Comparison of ENCODE assay signal across 8 cellular contexts in genomic region chr20:23361108-23361650, GRCh38. TPM values are rescaled to one million over a fixed set of nuclear protein-coding genes. Genes with fewer than 3 reads are reported as not detected.
DNase-seq lines count a peak whose midpoint lies in the region; ATAC-seq and TF ChIP-seq lines count a peak whose summit lies in the region.

No MANE protein-coding gene starts in this region.

- H3K36me3 Mint-ChIP-seq in stimulated activated effector memory CD8-positive, alpha-beta T cell treated with anti-CD3 and anti-CD28 coated beads, Interleukin-12 subunit alpha, Interleukin-12 subunit beta, amount 100 ng/mL, for 72 hours = peaks cover 57% of the 10 kb centered on the region

- DNase-seq in BE2C (no peak), inferior parietal cortex (ENCODE audit: extremely low spot score) (peak; percentile 37), GM13977 (ENCODE audit: low spot score) (no peak), cerebellum (ENCODE audit: low spot score) (no peak)
- no peak for DNase-seq in stimulated activated effector memory CD8-positive, alpha-beta T cell treated with anti-CD3 and anti-CD28 coated beads, Interleukin-12 subunit alpha, Interleukin-12 subunit beta, amount 100 ng/mL, for 72 hours (ENCODE audit: low spot score in 2 of 2)
- DNase-seq in effector CD8-positive, alpha-beta T cell (lab: John Stamatoyannopoulos, UW) = no peak

- peak overlapping the region; percentile 97 for H3K9ac ChIP-seq in HUES6 (ENCODE audit: low read length)

- H3K4me3 Mint-ChIP-seq in stimulated activated effector memory CD8-positive, alpha-beta T cell treated with anti-CD3 and anti-CD28 coated beads, Interleukin-12 subunit alpha, Interleukin-12 subunit beta, amount 100 ng/mL, for 72 hours = peak overlapping the region; percentile 89

- H3K4me3 ChIP-seq in BE2C (ENCODE audit: low read depth, low read length) (peak overlapping the region; percentile 81), HUES6 (ENCODE audit: low read depth, low read length) (peak overlapping the region; percentile 78)

- no peaks in the 10 kb centered on the region for H3K9me3 ChIP-seq in BE2C
- H3K9me3 ChIP-seq in HUES6 (ENCODE audit: control insufficient read depth, insufficient read depth, low read depth, low read length) = no peaks in the 10 kb centered on the region

- H3K36me3 ChIP-seq in BE2C (peaks cover 21% of the 10 kb centered on the region), HUES6 (ENCODE audit: control insufficient read depth, insufficient read depth, low read length) (peaks cover 19% of the 10 kb centered on the region)

- 0 out of 2 replicates have a peak, but pooled peaks cover 2% of the 10 kb centered on the region for H3K4me1 ChIP-seq in BE2C
- H3K4me1 ChIP-seq in HUES6 (ENCODE audit: control insufficient read depth, insufficient read depth, low read length) = peaks cover 9% of the 10 kb centered on the region

- H3K27ac ChIP-seq in HUES6 (ENCODE audit: low read depth, low read length) (peak overlapping the region; percentile 94), angular gyrus (ENCODE audit: low read depth, low read length) (peak overlapping the region; percentile 96)

- TF ChIP-seq CTCF in BE2C (IDR thresholded peaks at IDR 0.05; ENCODE audit: low read depth, low read length) (no peak), GM13977 (IDR thresholded peaks at IDR 0.05; ENCODE audit: extremely low read depth, insufficient read depth, missing control alignments) (no peak)

- ATAC-seq in stimulated activated effector memory CD8-positive, alpha-beta T cell treated with anti-CD3 and anti-CD28 coated beads, Interleukin-12 subunit alpha, Interleukin-12 subunit beta, amount 100 ng/mL, for 72 hours = no peak

- H3K27ac Mint-ChIP-seq in stimulated activated effector memory CD8-positive, alpha-beta T cell treated with anti-CD3 and anti-CD28 coated beads, Interleukin-12 subunit alpha, Interleukin-12 subunit beta, amount 100 ng/mL, for 72 hours = peak overlapping the region; percentile 93

- no peaks in the 10 kb centered on the region for H3K9me3 Mint-ChIP-seq in stimulated activated effector memory CD8-positive, alpha-beta T cell treated with anti-CD3 and anti-CD28 coated beads, Interleukin-12 subunit alpha, Interleukin-12 subunit beta, amount 100 ng/mL, for 72 hours

- H3K4me1 Mint-ChIP-seq in stimulated activated effector memory CD8-positive, alpha-beta T cell treated with anti-CD3 and anti-CD28 coated beads, Interleukin-12 subunit alpha, Interleukin-12 subunit beta, amount 100 ng/mL, for 72 hours = peaks cover 45% of the 10 kb centered on the region

- in situ Hi-C loops in GM13977 (cut with MboI; ENCODE audit: low pct_unique_long_range_greater_than_20kb, low sequenced_read_pairs, unreplicated experiment) = no loop called here

- H3K27me3 ChIP-seq in BE2C (no peaks in the 10 kb centered on the region), HUES6 (ENCODE audit: control insufficient read depth, insufficient read depth, low read length) (no peaks in the 10 kb centered on the region)

RNA-seq across cellular contexts. Expression of gene GZF1, which starts 0.8 kb away (rescaled TPM):
- polyA plus RNA-seq in BE2C (2012; ENCODE audit: insufficient read depth, insufficient read length, low read depth) = 63.6 TPM
- 22.6 TPM for total RNA-seq in cerebellum

RNA-seq across cellular contexts. Expression of gene NXT1, which starts 10.6 kb away (rescaled TPM):
- polyA plus RNA-seq in BE2C (2012; ENCODE audit: insufficient read depth, insufficient read length, low read depth) = 133 TPM
- 11.4 TPM for total RNA-seq in cerebellum
